16 cellular contexts compared by ENCODE assay signal in the genomic region with DNA sequence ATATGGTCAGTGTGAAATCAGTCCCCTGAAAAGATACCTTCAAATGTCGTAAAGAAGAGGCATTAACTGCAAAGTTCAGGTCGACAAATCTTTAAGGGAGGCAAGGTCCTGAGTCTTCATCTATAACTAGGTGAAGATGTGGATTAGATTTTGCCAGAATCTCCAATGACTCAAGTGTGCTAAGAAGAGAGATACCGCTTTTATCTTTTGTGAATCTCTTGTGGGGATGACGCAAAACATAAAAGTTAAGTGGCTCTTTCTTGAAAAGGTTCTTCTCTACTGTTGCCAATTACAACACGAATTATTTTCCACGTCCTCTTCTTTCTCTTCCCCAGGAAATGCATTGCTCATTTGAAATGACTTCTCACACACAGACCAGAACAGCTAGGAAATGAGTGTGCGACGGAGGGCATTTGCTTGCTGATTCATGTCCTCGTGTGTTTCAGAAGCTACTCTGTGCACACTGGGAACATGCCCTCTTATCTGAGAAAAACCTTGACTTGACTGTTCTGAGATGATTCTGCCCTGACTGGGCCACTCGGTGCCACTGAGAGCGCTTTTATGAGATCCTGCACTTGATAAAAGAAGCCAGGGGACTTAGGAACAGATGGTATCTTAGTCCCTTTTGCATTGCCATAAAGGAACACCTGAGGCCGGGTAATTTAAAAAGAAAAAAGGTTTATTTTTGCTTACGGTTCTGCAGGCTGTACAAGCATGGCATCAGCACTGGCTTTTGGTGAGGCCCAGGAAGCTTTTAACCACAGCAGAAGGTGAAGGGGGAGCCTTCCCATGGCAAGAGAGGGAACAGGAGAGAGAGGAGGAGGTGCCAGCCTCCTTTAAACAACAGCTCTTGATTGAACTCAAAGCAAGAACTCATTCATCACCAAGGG.
DNase-seq lines count a peak whose midpoint lies in the region; ATAC-seq lines count a peak whose summit lies in the region.
"Had no signal": no experiment of that assay in that cellular context is flagged by ENCODE, and none has a peak within 500 bp of the region (broad histone marks: within the 10 kb centered on the region; RNA-seq: fewer than 3 reads in every experiment).

No MANE protein-coding gene starts in this region.

- no peaks in the 10 kb centered on the region for H3K36me3 Mint-ChIP-seq in activated T-helper 17 cell treated with anti-CD3 and anti-CD28 coated beads, Interleukin-2, amount 50 U/mL, for 72 hours (ENCODE audit: low read depth)
- H3K36me3 Mint-ChIP-seq in effector memory CD8-positive, alpha-beta T cell (ENCODE audit: insufficient read depth), result no peaks in the 10 kb centered on the region
- H3K36me3 Mint-ChIP-seq: natural killer cell; stimulated activated memory B cell treated with anti-CD40 and anti-IgM and Interleukin-4, amounts not matched to agents 10 μg/mL and 1 μg/mL and 100 μg/mL, for 72 hours had no signal

- H3K9me3 Mint-ChIP-seq in activated T-helper 17 cell treated with anti-CD3 and anti-CD28 coated beads, Interleukin-2, amount 50 U/mL, for 72 hours, result no peaks in the 10 kb centered on the region
- H3K9me3 Mint-ChIP-seq in stimulated activated naive CD8-positive, alpha-beta T cell treated with anti-CD3 and anti-CD28 coated beads, Interleukin-15, amount 100 ng/mL, for 72 hours, result no peaks in the 10 kb centered on the region
- no peaks in the 10 kb centered on the region for H3K9me3 Mint-ChIP-seq in effector memory CD8-positive, alpha-beta T cell
- H3K9me3 Mint-ChIP-seq: natural killer cell had no signal

- H3K4me3 Mint-ChIP-seq in activated T-helper 17 cell treated with anti-CD3 and anti-CD28 coated beads, Interleukin-2, amount 50 U/mL, for 72 hours, result no peak overlapping the region
- no peak overlapping the region for H3K4me3 Mint-ChIP-seq in stimulated activated naive CD8-positive, alpha-beta T cell treated with anti-CD3 and anti-CD28 coated beads, Interleukin-15, amount 100 ng/mL, for 72 hours
- H3K4me3 Mint-ChIP-seq in effector memory CD8-positive, alpha-beta T cell, result no peak overlapping the region
- H3K4me3 Mint-ChIP-seq: natural killer cell; stimulated activated memory B cell treated with anti-CD40 and anti-IgM and Interleukin-4, amounts not matched to agents 10 μg/mL and 1 μg/mL and 100 μg/mL, for 72 hours had no signal

- peaks cover 22% of the 10 kb centered on the region for H3K27me3 Mint-ChIP-seq in activated T-helper 17 cell treated with anti-CD3 and anti-CD28 coated beads, Interleukin-2, amount 50 U/mL, for 72 hours
- H3K27me3 Mint-ChIP-seq in stimulated activated naive CD8-positive, alpha-beta T cell treated with anti-CD3 and anti-CD28 coated beads, Interleukin-15, amount 100 ng/mL, for 72 hours, result peaks cover 6% of the 10 kb centered on the region
- peaks cover 49 to 52% of the 10 kb centered on the region in 2 donors for H3K27me3 Mint-ChIP-seq in effector memory CD8-positive, alpha-beta T cell

- H3K36me3 ChIP-seq in KOPT-K1 (ENCODE audit: insufficient read depth, low read length), result no peaks in the 10 kb centered on the region
- H3K36me3 ChIP-seq: gastrocnemius medialis, upper lobe of right lung had no signal

- ATAC-seq in activated T-helper 17 cell treated with anti-CD3 and anti-CD28 coated beads, Interleukin-2, amount 50 U/mL, for 72 hours (replicated peaks), result peak; percentile 87
- peak; percentile 70 for ATAC-seq in stimulated activated naive CD8-positive, alpha-beta T cell treated with anti-CD3 and anti-CD28 coated beads, Interleukin-15, amount 100 ng/mL, for 72 hours
- no peak for ATAC-seq in effector memory CD8-positive, alpha-beta T cell (replicated peaks)
- no peak for ATAC-seq in HG03139 (IDR thresholded peaks at IDR 0.05; ENCODE audit: unreplicated experiment)
- ATAC-seq: gastrocnemius medialis; stimulated activated memory B cell treated with anti-CD40 and anti-IgM and Interleukin-4, amounts not matched to agents 10 μg/mL and 1 μg/mL and 100 μg/mL, for 72 hours had no signal

- H3K9me3 ChIP-seq in KOPT-K1 (ENCODE audit: insufficient read depth, low read length, poor library complexity, severe bottlenecking), result peaks cover 5% of the 10 kb centered on the region
- H3K9me3 ChIP-seq: gastrocnemius medialis, upper lobe of right lung had no signal

- DNase-seq in stimulated activated CD4-positive, alpha-beta T cell treated with anti-CD3 and anti-CD28 coated beads, Interleukin-12 subunit alpha, Interleukin-12 subunit beta, amount 100 ng/mL, for 48 hours (ENCODE audit: low read depth in 2 of 3, low spot score in 1 of 3), result peak in 2 of 3 donors; percentile 8 to 10
- DNase-seq in stimulated activated CD4-positive, alpha-beta T cell treated with anti-CD3 and anti-CD28 coated beads, Interleukin-12 subunit alpha, Interleukin-12 subunit beta, amount 100 ng/mL, for 4 hours, result no peak
- DNase-seq in stimulated activated naive CD8-positive, alpha-beta T cell treated with anti-CD3 and anti-CD28 coated beads, Interleukin-15, amount 100 ng/mL, for 72 hours, result no peak
- no peak for DNase-seq in effector memory CD8-positive, alpha-beta T cell
- DNase-seq: C1 segment of cervical spinal cord, gastrocnemius medialis, H7, natural killer cell, NCI-H1092 treated with DMSO at 0.1 percent for 48 hours, NCI-H226, SIG-M5, upper lobe of right lung had no signal

- H3K27ac Mint-ChIP-seq in activated T-helper 17 cell treated with anti-CD3 and anti-CD28 coated beads, Interleukin-2, amount 50 U/mL, for 72 hours, result no peak overlapping the region
- H3K27ac Mint-ChIP-seq in stimulated activated naive CD8-positive, alpha-beta T cell treated with anti-CD3 and anti-CD28 coated beads, Interleukin-15, amount 100 ng/mL, for 72 hours, result no peak overlapping the region
- H3K27ac Mint-ChIP-seq in effector memory CD8-positive, alpha-beta T cell, result no peak overlapping the region
- H3K27ac Mint-ChIP-seq: natural killer cell; stimulated activated memory B cell treated with anti-CD40 and anti-IgM and Interleukin-4, amounts not matched to agents 10 μg/mL and 1 μg/mL and 100 μg/mL, for 72 hours had no signal

- peak overlapping the region; percentile 82 for H3K27ac ChIP-seq in KOPT-K1 (ENCODE audit: low read depth, low read length, poor library complexity, severe bottlenecking)
- H3K27ac ChIP-seq: gastrocnemius medialis, upper lobe of right lung had no signal

- no peaks in the 10 kb centered on the region for H3K4me1 Mint-ChIP-seq in activated T-helper 17 cell treated with anti-CD3 and anti-CD28 coated beads, Interleukin-2, amount 50 U/mL, for 72 hours
- peaks cover 14% of the 10 kb centered on the region for H3K4me1 Mint-ChIP-seq in stimulated activated naive CD8-positive, alpha-beta T cell treated with anti-CD3 and anti-CD28 coated beads, Interleukin-15, amount 100 ng/mL, for 72 hours
- no peaks in the 10 kb centered on the region for H3K4me1 Mint-ChIP-seq in effector memory CD8-positive, alpha-beta T cell (ENCODE audit: low read depth in 2 of 2)
- H3K4me1 Mint-ChIP-seq: natural killer cell; stimulated activated memory B cell treated with anti-CD40 and anti-IgM and Interleukin-4, amounts not matched to agents 10 μg/mL and 1 μg/mL and 100 μg/mL, for 72 hours had no signal

Comparison
In these comparisons a context has a peak if more than half of its experiments do, and no peak if none do; other contexts are left out.
1. DNase-seq: peak in stimulated activated CD4-positive, alpha-beta T cell treated with anti-CD3 and anti-CD28 coated beads, Interleukin-12 subunit alpha, Interleukin-12 subunit beta, amount 100 ng/mL, for 48 hours (2 of 3); none in stimulated activated CD4-positive, alpha-beta T cell treated with anti-CD3 and anti-CD28 coated beads, Interleukin-12 subunit alpha, Interleukin-12 subunit beta, amount 100 ng/mL, for 4 hours (single experiment), stimulated activated naive CD8-positive, alpha-beta T cell treated with anti-CD3 and anti-CD28 coated beads, Interleukin-15, amount 100 ng/mL, for 72 hours (0 of 2) and effector memory CD8-positive, alpha-beta T cell (0 of 3).
2. ATAC-seq: peak in activated T-helper 17 cell treated with anti-CD3 and anti-CD28 coated beads, Interleukin-2, amount 50 U/mL, for 72 hours (single experiment) and stimulated activated naive CD8-positive, alpha-beta T cell treated with anti-CD3 and anti-CD28 coated beads, Interleukin-15, amount 100 ng/mL, for 72 hours (single experiment); none in effector memory CD8-positive, alpha-beta T cell (single experiment) and HG03139 (single experiment).